Comparison of ENCODE assay signal across 13 cellular contexts in genomic region chr1:217924924-217925323, GRCh38.
"Had no signal": no experiment of that assay in that cellular context is flagged by ENCODE, and none has a peak within 500 bp of the region (broad histone marks: within the 10 kb centered on the region; RNA-seq: fewer than 3 reads in every experiment).

No MANE protein-coding gene starts in this region.

- H3K9me3 ChIP-seq: lower lobe of right lung, tibial nerve had no signal

- H3K4me3 Mint-ChIP-seq: activated CD4-positive, alpha-beta memory T cell treated with anti-CD3 and anti-CD28 coated beads, Interleukin-2, amount 10 ng/mL, durations not matched to agents 7 days and 5 days; activated CD4-positive, alpha-beta T cell treated with anti-CD3 and anti-CD28 coated beads for 36 hours; activated naive CD8-positive, alpha-beta T cell treated with anti-CD3 and anti-CD28 coated beads, Interleukin-2, amount 10 ng/mL, durations not matched to agents 7 days and 5 days; activated T-cell treated with anti-CD3 and anti-CD28 coated beads, Interleukin-2, amount 50 U/mL, for 72 hours; mesothelial cell of epicardium; stimulated activated memory B cell treated with anti-CD40 and anti-IgM and Interleukin-4, amounts not matched to agents 10 μg/mL and 1 μg/mL and 100 μg/mL, for 72 hours; T-cell had no signal

- H3K36me3 Mint-ChIP-seq: activated naive CD8-positive, alpha-beta T cell treated with anti-CD3 and anti-CD28 coated beads, Interleukin-2, amount 10 ng/mL, durations not matched to agents 7 days and 5 days; mesothelial cell of epicardium; stimulated activated memory B cell treated with anti-CD40 and anti-IgM and Interleukin-4, amounts not matched to agents 10 μg/mL and 1 μg/mL and 100 μg/mL, for 72 hours; T-cell had no signal

- H3K27me3 Mint-ChIP-seq: stimulated activated memory B cell treated with anti-CD40 and anti-IgM and Interleukin-4, amounts not matched to agents 10 μg/mL and 1 μg/mL and 100 μg/mL, for 72 hours had no signal

- DNase-seq: activated CD4-positive, alpha-beta memory T cell treated with anti-CD3 and anti-CD28 coated beads, Interleukin-2, amount 10 ng/mL, durations not matched to agents 7 days and 5 days; activated CD4-positive, alpha-beta T cell treated with anti-CD3 and anti-CD28 coated beads for 36 hours; activated naive CD8-positive, alpha-beta T cell treated with anti-CD3 and anti-CD28 coated beads, Interleukin-2, amount 10 ng/mL, durations not matched to agents 7 days and 5 days; activated T-cell treated with anti-CD3 and anti-CD28 coated beads, Interleukin-2, amount 50 U/mL, for 72 hours; foreskin melanocyte; lower lobe of right lung; stimulated activated CD4-positive, alpha-beta T cell treated with anti-CD3 and anti-CD28 coated beads, Interleukin-1b, Interleukin-23, amount 100 ng/mL, for 48 hours; T-cell had no signal

- H3K9me3 Mint-ChIP-seq: activated CD4-positive, alpha-beta memory T cell treated with anti-CD3 and anti-CD28 coated beads, Interleukin-2, amount 10 ng/mL, durations not matched to agents 7 days and 5 days; mesothelial cell of epicardium; stimulated activated memory B cell treated with anti-CD40 and anti-IgM and Interleukin-4, amounts not matched to agents 10 μg/mL and 1 μg/mL and 100 μg/mL, for 72 hours had no signal

- H3K27ac Mint-ChIP-seq: activated CD4-positive, alpha-beta memory T cell treated with anti-CD3 and anti-CD28 coated beads, Interleukin-2, amount 10 ng/mL, durations not matched to agents 7 days and 5 days; activated CD4-positive, alpha-beta T cell treated with anti-CD3 and anti-CD28 coated beads for 36 hours; activated naive CD8-positive, alpha-beta T cell treated with anti-CD3 and anti-CD28 coated beads, Interleukin-2, amount 10 ng/mL, durations not matched to agents 7 days and 5 days; activated T-cell treated with anti-CD3 and anti-CD28 coated beads, Interleukin-2, amount 50 U/mL, for 72 hours; mesothelial cell of epicardium; stimulated activated memory B cell treated with anti-CD40 and anti-IgM and Interleukin-4, amounts not matched to agents 10 μg/mL and 1 μg/mL and 100 μg/mL, for 72 hours; T-cell had no signal

- H3K4me1 ChIP-seq: lower lobe of right lung, parathyroid adenoma had no signal

- H3K27ac ChIP-seq: lower lobe of right lung, parathyroid adenoma, tibial nerve, VCaP had no signal

- H3K9ac ChIP-seq: parathyroid adenoma had no signal

- H3K4me1 Mint-ChIP-seq: activated CD4-positive, alpha-beta memory T cell treated with anti-CD3 and anti-CD28 coated beads, Interleukin-2, amount 10 ng/mL, durations not matched to agents 7 days and 5 days; activated CD4-positive, alpha-beta T cell treated with anti-CD3 and anti-CD28 coated beads for 36 hours; activated naive CD8-positive, alpha-beta T cell treated with anti-CD3 and anti-CD28 coated beads, Interleukin-2, amount 10 ng/mL, durations not matched to agents 7 days and 5 days; stimulated activated memory B cell treated with anti-CD40 and anti-IgM and Interleukin-4, amounts not matched to agents 10 μg/mL and 1 μg/mL and 100 μg/mL, for 72 hours; T-cell had no signal

- H3K4me3 ChIP-seq: lower lobe of right lung, tibial nerve had no signal

- H3K36me3 ChIP-seq: lower lobe of right lung, tibial nerve had no signal
